ENCODE assay signal across 24 cellular contexts in genomic region chr3:58204713-58205112, GRCh38. TPM values are rescaled to one million over a fixed set of nuclear protein-coding genes. Genes with fewer than 3 reads are reported as not detected.
DNase-seq lines count a peak whose midpoint lies in the region; ATAC-seq and TF ChIP-seq lines count a peak whose summit lies in the region.
"Had no signal": no experiment of that assay in that cellular context is flagged by ENCODE, and none has a peak within 500 bp of the region (broad histone marks: within the 10 kb centered on the region; RNA-seq: fewer than 3 reads in every experiment).

No MANE protein-coding gene starts in this region.

- DNase-seq in CD1c-positive myeloid dendritic cell (ENCODE audit: extremely low spot score) (peak; percentile 63), chondrocyte (ENCODE audit: low spot score) (peak; percentile 26), memory B cell (ENCODE audit: low spot score in 2 of 2) (no peak), smooth muscle cell (lab: John Stamatoyannopoulos, UW; ENCODE audit: unreplicated experiment) (no peak), colonic mucosa (no peak), mesenteric fat pad (ENCODE audit: low spot score) (no peak), SW 1271 (lab: John Stamatoyannopoulos, UW) (no peak)
- DNase-seq: AML-193; CD8-positive, alpha-beta memory T cell; DMS79 treated with DMSO at 0.1 percent for 48 hours; GF-D8; H7; KBM-7; NCI-H1105 treated with DMSO at 0.1 percent for 48 hours; NCI-H146; NCI-H1930; NCI-H2107; NCI-H524; NCI-H774; SK-N-SH had no signal

- TF ChIP-seq CTCF in chondrocyte (IDR thresholded peaks at IDR 0.05) (no peak), smooth muscle cell (IDR thresholded peaks at IDR 0.05; ENCODE audit: borderline replicate concordance, insufficient read depth, poor library complexity, severe bottlenecking) (no peak), colonic mucosa (IDR thresholded peaks at IDR 0.05) (no peak)

- no peaks in the 10 kb centered on the region for H3K27me3 ChIP-seq in smooth muscle cell (ENCODE audit: low read depth)
- H3K27me3 ChIP-seq in colonic mucosa = no peaks in the 10 kb centered on the region

- no peaks in the 10 kb centered on the region for H3K79me2 ChIP-seq in smooth muscle cell (ENCODE audit: low read depth)

- peaks cover 16% of the 10 kb centered on the region for H3K4me1 Mint-ChIP-seq in chondrocyte (ENCODE audit: low read depth)
- H3K4me1 Mint-ChIP-seq in memory B cell = peaks cover 17% of the 10 kb centered on the region
- H3K4me1 Mint-ChIP-seq: CD8-positive, alpha-beta memory T cell had no signal

- H3K4me2 ChIP-seq in smooth muscle cell = no peak overlapping the region
- H3K4me2 ChIP-seq: SK-N-SH had no signal

- H3F3A ChIP-seq in smooth muscle cell (ENCODE audit: low read depth) = no peaks in the 10 kb centered on the region

- WGBS in smooth muscle cell (ENCODE audit: low lambda C conversion rate) = 55% methylated on average over 5 of the region's 5 CpGs

- H3K27me3 Mint-ChIP-seq in chondrocyte (ENCODE audit: low read depth) (peaks cover 3% of the 10 kb centered on the region), memory B cell (no peaks in the 10 kb centered on the region)

- H3K4me3 Mint-ChIP-seq in chondrocyte (ENCODE audit: unreplicated experiment) (no peak overlapping the region), memory B cell (no peak overlapping the region)
- H3K4me3 Mint-ChIP-seq: CD8-positive, alpha-beta memory T cell had no signal

- H2AFZ ChIP-seq in smooth muscle cell (ENCODE audit: low read depth) = peak overlapping the region; percentile 67

- H3K27ac ChIP-seq in smooth muscle cell (ENCODE audit: low read depth) (no peak overlapping the region), colonic mucosa (no peak overlapping the region)
- H3K27ac ChIP-seq: C4-2B had no signal

- H3K4me1 ChIP-seq in smooth muscle cell (ENCODE audit: low read depth) = no peaks in the 10 kb centered on the region
- no peaks in the 10 kb centered on the region for H3K4me1 ChIP-seq in colonic mucosa

- H3K9me3 ChIP-seq in smooth muscle cell (replicated peaks; ENCODE audit: low read depth) (no peaks in the 10 kb centered on the region), colonic mucosa (no peaks in the 10 kb centered on the region)
- H3K9me3 ChIP-seq: SK-N-SH had no signal

- H3K4me3 ChIP-seq in smooth muscle cell (no peak overlapping the region), colonic mucosa (no peak overlapping the region)

- no peaks in the 10 kb centered on the region for H4K20me1 ChIP-seq in smooth muscle cell (ENCODE audit: low read depth)

- intact Hi-C loops in colonic mucosa (cut with DNase I) = loop anchor here (5.0 kb wide), 1 partner anchor 78 kb away; no protein-coding TSS in a partner anchor

- no peaks in the 10 kb centered on the region for H3K36me3 ChIP-seq in smooth muscle cell (ENCODE audit: low read depth)
- no peaks in the 10 kb centered on the region for H3K36me3 ChIP-seq in colonic mucosa

- H3K27ac Mint-ChIP-seq in chondrocyte (ENCODE audit: unreplicated experiment) = no peak overlapping the region
- peak overlapping the region; percentile 76 for H3K27ac Mint-ChIP-seq in memory B cell
- H3K27ac Mint-ChIP-seq: CD8-positive, alpha-beta memory T cell had no signal

- H3K9me3 Mint-ChIP-seq in chondrocyte (ENCODE audit: low read depth) (no peaks in the 10 kb centered on the region), memory B cell (peaks cover 1% of the 10 kb centered on the region)

- H3K9ac ChIP-seq in smooth muscle cell (ENCODE audit: low read depth) = no peak overlapping the region
- no peak overlapping the region for H3K9ac ChIP-seq in colonic mucosa (ENCODE audit: low read depth in 2 of 2, low read length in 2 of 2)
- H3K9ac ChIP-seq: SK-N-SH had no signal

- ATAC-seq in memory B cell (ENCODE audit: low read depth) = no peak

- H3K36me3 Mint-ChIP-seq in chondrocyte (ENCODE audit: low read depth) = no peaks in the 10 kb centered on the region
- no peaks in the 10 kb centered on the region for H3K36me3 Mint-ChIP-seq in memory B cell
- H3K36me3 Mint-ChIP-seq: CD8-positive, alpha-beta memory T cell had no signal

RNA-seq across cellular contexts. Expression of gene DNASE1L3, which starts 6.1 kb away (rescaled TPM):
- total RNA-seq in chondrocyte (not detected in 3 replicates), smooth muscle cell (0.63 TPM in 1 of 2 replicates, not detected in the other), colonic mucosa (1 to 10 TPM; 2.2 to 6.2 TPM), mesenteric fat pad (5.1 TPM)
- polyA plus RNA-seq in smooth muscle cell = 1.1 and 2.0 TPM in 2 replicates
- total RNA-seq: CD8-positive, alpha-beta memory T cell; H7; HT-29; LHCN-M2; MCF 10A had no signal
- polyA plus RNA-seq: CD8-positive, alpha-beta memory T cell; SK-N-SH had no signal

RNA-seq across cellular contexts. Expression of gene ABHD6, which starts 32.9 kb away (rescaled TPM):
- 5.1 to 9.4 TPM (median 7.4 TPM) in 3 replicates for total RNA-seq in chondrocyte
- total RNA-seq in smooth muscle cell = 5.6 and 7.1 TPM in 2 replicates
- 3.9 and 8.8 TPM in 2 replicates for polyA plus RNA-seq in smooth muscle cell
- total RNA-seq in colonic mucosa = 10 to 100 TPM; 16.5 to 24.5 TPM
- total RNA-seq in mesenteric fat pad = 22.3 TPM

Comparison
In these comparisons a context has a peak if more than half of its experiments do, and no peak if none do; other contexts are left out.
1. DNase-seq: peak in CD1c-positive myeloid dendritic cell (single experiment) and chondrocyte (single experiment); none in memory B cell (0 of 2), smooth muscle cell (single experiment), colonic mucosa (single experiment), mesenteric fat pad (single experiment) and SW 1271 (0 of 2).